Comparison of ENCODE assay signal across 28 cellular contexts in the genomic region with DNA sequence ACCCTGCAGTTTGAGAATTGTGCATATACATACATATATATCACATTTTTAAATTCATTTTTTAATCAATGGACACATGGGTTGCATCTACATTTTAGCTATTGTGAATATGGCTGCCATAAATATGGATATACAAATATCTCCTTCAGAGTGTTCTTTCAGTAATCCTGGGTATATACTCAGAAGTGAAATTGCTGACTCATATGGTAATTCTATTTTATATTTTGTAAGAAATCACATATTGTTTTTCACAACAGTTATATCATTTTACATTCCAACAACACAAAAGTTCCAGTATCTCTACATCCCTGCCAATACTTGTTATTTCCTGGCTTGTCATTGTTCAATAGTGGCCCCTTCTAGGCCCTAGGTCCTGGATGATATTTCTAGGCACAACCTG. TPM values are rescaled to one million over a fixed set of nuclear protein-coding genes. Genes with fewer than 3 reads are reported as not detected.
A peak's percentile ranks its signal among the peaks of the same experiment; 100 is the strongest.
DNase-seq lines count a peak whose midpoint lies in the region; ATAC-seq, FAIRE-seq and TF ChIP-seq lines count a peak whose summit lies in the region.
"Had no signal": no experiment of that assay in that cellular context is flagged by ENCODE, and none has a peak within 500 bp of the region (broad histone marks: within the 10 kb centered on the region; RNA-seq: fewer than 3 reads in every experiment).

No MANE protein-coding gene starts in this region.

- no peak overlapping the region for H3K27ac ChIP-seq in HepG2 (ENCODE audit: extremely low read length, insufficient read depth, low read length)
- H3K27ac ChIP-seq in right lobe of liver: no peak overlapping the region
- H3K27ac ChIP-seq in IMR-90 (ENCODE audit: insufficient read depth, low read length): no peak overlapping the region
- H3K27ac ChIP-seq in K562 (ENCODE audit: extremely low read depth, low read depth, low read length): no peak overlapping the region
- H3K27ac ChIP-seq: 22Rv1; BLaER1 treated with 17β-estradiol and CSF1 and Interleukin-3, amounts not matched to agents 10 nM and 100 nM had no signal

- FAIRE-seq in HepG2 (lab: Jason Lieb, UNC) (no peak), K562 (lab: Jason Lieb, UNC) (no peak)
- FAIRE-seq: A204.1, GM12892, GM19239, H54 had no signal

- CTCF ChIA-PET in HepG2 (lab: Yijun Ruan, JAX; ENCODE audit: low intra/inter-chr PET ratio, low total read pairs): no interaction called here
- CTCF ChIA-PET in IMR-90 (lab: Yijun Ruan, JAX): no interaction called here
- CTCF ChIA-PET in K562 (lab: Yijun Ruan, JAX; ENCODE audit: low intra/inter-chr PET ratio): no interaction called here

- DNase-seq in HepG2 (ENCODE audit: low spot score) (no peak), right lobe of liver (no peak), IMR-90 (no peak), K562 (ENCODE audit: extremely low read depth in 1 of 4, low spot score in 3 of 4) (no peak), anterior cingulate cortex (lab: John Stamatoyannopoulos, UW) (no peak), SKM-1 treated with dmso at 0.1 percent for 144 hours (lab: John Stamatoyannopoulos, UW; ENCODE audit: unreplicated experiment) (no peak), retina (no peak)
- DNase-seq: ACHN; AML-193; BE2C; Calu3; CD4-positive, alpha-beta memory T cell; COR-L47; DMS53; DMS79 treated with DMSO at 0.1 percent for 48 hours; GF-D8; GOT3; HFFc6 had no signal

- H2AFZ ChIP-seq in HepG2 (ENCODE audit: low read length) (no peak overlapping the region), IMR-90 (replicated peaks; ENCODE audit: low read length, poor library complexity) (no peak overlapping the region), K562 (ENCODE audit: low read depth, low read length) (0 out of 2 replicates have a peak overlapping the region, but pooled peaks have one; percentile 59)

- no peak overlapping the region for H3K56ac ChIP-seq in IMR-90 (ENCODE audit: extremely low read depth, insufficient read depth, low read length)

- POLR2A ChIA-PET in HepG2 (lab: Yijun Ruan, JAX): no interaction called here
- POLR2A ChIA-PET in IMR-90 (lab: Charles Lee; ENCODE audit: unreplicated experiment): no interaction called here
- POLR2A ChIA-PET in K562 (lab: Yijun Ruan, JAX): interaction anchor here (0.6 kb wide), 1 partner anchor 465 kb away, joined by 3 read pairs; no protein-coding TSS in a partner anchor

- H4K20me1 ChIP-seq in HepG2 (ENCODE audit: insufficient read depth, low read length) (no peaks in the 10 kb centered on the region), IMR-90 (ENCODE audit: insufficient read depth, low read length) (no peaks in the 10 kb centered on the region), K562 (replicated peaks; ENCODE audit: control insufficient read depth, insufficient read depth, low read length) (no peaks in the 10 kb centered on the region)
- H4K20me1 ChIP-seq: BLaER1 treated with 17β-estradiol and CSF1 and Interleukin-3, amounts not matched to agents 10 nM and 100 nM had no signal

- H3K4me2 ChIP-seq in HepG2 (ENCODE audit: low read depth, low read length) (no peak overlapping the region), IMR-90 (ENCODE audit: low read depth, low read length) (no peak overlapping the region), K562 (ENCODE audit: insufficient read depth, low read length) (no peak overlapping the region)
- H3K4me2 ChIP-seq: BLaER1 treated with 17β-estradiol and CSF1 and Interleukin-3, amounts not matched to agents 10 nM and 100 nM had no signal

- no peak overlapping the region for H3K4me3 ChIP-seq in HepG2 (replicated peaks in 1 of 3; ENCODE audit: insufficient read depth in 1 of 3, low read depth in 2 of 3, low read length in 3 of 3)
- H3K4me3 ChIP-seq in right lobe of liver: no peak overlapping the region
- no peak overlapping the region for H3K4me3 ChIP-seq in IMR-90 (ENCODE audit: insufficient read depth, low read depth, low read length)
- H3K4me3 ChIP-seq in K562: no peak overlapping the region
- H3K4me3 ChIP-seq: BLaER1 treated with 17β-estradiol and CSF1 and Interleukin-3, amounts not matched to agents 10 nM and 100 nM; HAP-1 had no signal

- H3K4ac ChIP-seq in IMR-90 (ENCODE audit: low read depth, low read length): no peak overlapping the region

- no peak overlapping the region for H4K8ac ChIP-seq in IMR-90 (ENCODE audit: low read depth in 2 of 2, low read length in 2 of 2)

- intact Hi-C loops in HepG2 (cut with micrococcal nuclease; ENCODE audit: unreplicated experiment) (no loop called here), right lobe of liver (cut with DNase I) (no loop called here), IMR-90 (cut with micrococcal nuclease) (no loop called here), K562 (cut with micrococcal nuclease) (no loop called here)

- no peak overlapping the region for H2BK15ac ChIP-seq in IMR-90 (ENCODE audit: low read depth, low read length)

- H3K9me1 ChIP-seq in IMR-90 (ENCODE audit: insufficient read depth, low read length) (no peaks in the 10 kb centered on the region; the same call in 1 of the 2 replicates), K562 (ENCODE audit: control insufficient read depth, insufficient read depth, low read length) (no peaks in the 10 kb centered on the region)

- H3K79me1 ChIP-seq in IMR-90 (ENCODE audit: low read depth in 1 of 2, low read length in 2 of 2): no peaks in the 10 kb centered on the region

- no peak overlapping the region for H4K5ac ChIP-seq in IMR-90 (ENCODE audit: low read depth, low read length)

- H2BK5ac ChIP-seq in IMR-90 (ENCODE audit: low read depth, low read length, poor library complexity, severe bottlenecking): no peak overlapping the region

- no peak overlapping the region for H3K9ac ChIP-seq in HepG2 (ENCODE audit: insufficient read depth, low read depth, low read length)
- H3K9ac ChIP-seq in IMR-90 (ENCODE audit: low read depth, low read length): no peak overlapping the region
- H3K9ac ChIP-seq in K562 (ENCODE audit: insufficient read depth in 1 of 2, low read depth in 2 of 2, low read length in 2 of 2): no peak overlapping the region
- H3K9ac ChIP-seq: BLaER1 treated with 17β-estradiol and CSF1 and Interleukin-3, amounts not matched to agents 10 nM and 100 nM had no signal

- in situ Hi-C loops in HepG2 (cut with HindIII; ENCODE audit: extremely low pct_ligation_motif_present, low pct_unique_long_range_greater_than_20kb): no loop called here
- in situ Hi-C loops in IMR-90 (cut with MboI; ENCODE audit: low sequenced_read_pairs): no loop called here
- in situ Hi-C loops in K562 (cut with MboI): no loop called here

- TF ChIP-seq CTCF in HepG2 (CRISPR knock-in tag; IDR thresholded peaks at IDR 0.05): no peak
- TF ChIP-seq CTCF in right lobe of liver (IDR thresholded peaks at IDR 0.05): no peak
- TF ChIP-seq CTCF in IMR-90 (conservative IDR thresholded peaks at IDR 0.05; ENCODE audit: low read depth, low read length): no peak
- TF ChIP-seq CTCF in K562 (IDR thresholded peaks at IDR 0.05 in 2 of 3, conservative IDR thresholded peaks at IDR 0.05 in 1 of 3; ENCODE audit: insufficient read depth in 2 of 3, low read depth in 1 of 3, low read length in 3 of 3): no peak

- H3K9me3 ChIP-seq in HepG2 (ENCODE audit: low read length): no peaks in the 10 kb centered on the region
- H3K9me3 ChIP-seq in right lobe of liver: no peaks in the 10 kb centered on the region
- H3K9me3 ChIP-seq in IMR-90 (ENCODE audit: control insufficient read depth, insufficient read depth, low read length): no peaks in the 10 kb centered on the region
- no peaks in the 10 kb centered on the region for H3K9me3 ChIP-seq in K562 (replicated peaks; ENCODE audit: control insufficient read depth, insufficient read depth, low read depth, low read length)
- H3K9me3 ChIP-seq: BE2C, HAP-1 had no signal

- no peak overlapping the region for H4K91ac ChIP-seq in IMR-90 (ENCODE audit: insufficient read depth, low read depth, low read length)

- BruUV-seq in HepG2 (replicated peaks; lab: Mats Ljungman, UMichigan) (no TSS peak), IMR-90 (replicated peaks; lab: Mats Ljungman, UMichigan) (no TSS peak), K562 (replicated peaks; lab: Mats Ljungman, UMichigan) (no TSS peak)

- TF ChIP-seq EP300 in HepG2 (IDR thresholded peaks at IDR 0.05; ENCODE audit: low read depth in 2 of 2, low read length in 2 of 2): no peak
- TF ChIP-seq EP300 in HepG2 (CRISPR knock-in tag; IDR thresholded peaks at IDR 0.05; ENCODE audit: borderline replicate concordance): no peak
- TF ChIP-seq EP300 in K562 (IDR thresholded peaks at IDR 0.05; ENCODE audit: low read length): no peak

- no peak for ATAC-seq in HepG2
- ATAC-seq in right lobe of liver: no peak
- no peak for ATAC-seq in IMR-90 (ENCODE audit: low read depth)
- ATAC-seq in K562: no peak

- TF ChIP-seq POLR2A in HepG2 (IDR thresholded peaks at IDR 0.05; ENCODE audit: insufficient read depth in 1 of 2, low read depth in 2 of 2, low read length in 2 of 2): no peak
- no peak for TF ChIP-seq POLR2A in right lobe of liver (IDR thresholded peaks at IDR 0.05)
- no peak for TF ChIP-seq POLR2A in IMR-90 (IDR thresholded peaks at IDR 0.05; ENCODE audit: low read depth, low read length)
- no peak for TF ChIP-seq POLR2A in K562 (conservative IDR thresholded peaks at IDR 0.05)

- H3K18ac ChIP-seq in IMR-90 (ENCODE audit: low read depth, low read length): no peak overlapping the region

- no peaks in the 10 kb centered on the region for H3K36me3 ChIP-seq in HepG2 (replicated peaks in 1 of 2; ENCODE audit: control insufficient read depth in 1 of 2, insufficient read depth in 2 of 2, low read length in 2 of 2)
- H3K36me3 ChIP-seq in right lobe of liver: no peaks in the 10 kb centered on the region
- H3K36me3 ChIP-seq in IMR-90 (ENCODE audit: control insufficient read depth, insufficient read depth, low read length): no peaks in the 10 kb centered on the region
- no peaks in the 10 kb centered on the region for H3K36me3 ChIP-seq in K562 (ENCODE audit: control insufficient read depth, insufficient read depth, low read length)
- H3K36me3 ChIP-seq: BE2C; BLaER1 treated with 17β-estradiol and CSF1 and Interleukin-3, amounts not matched to agents 10 nM and 100 nM; HAP-1 had no signal

- H2BK20ac ChIP-seq in IMR-90 (ENCODE audit: low read depth, low read length): no peak overlapping the region

- H3K14ac ChIP-seq in IMR-90 (replicated peaks; ENCODE audit: low read depth, low read length): no peak overlapping the region

- H3K27me3 ChIP-seq in HepG2 (ENCODE audit: control insufficient read depth in 1 of 2, insufficient read depth in 2 of 2, low read length in 2 of 2) (no peaks in the 10 kb centered on the region), right lobe of liver (no peaks in the 10 kb centered on the region), IMR-90 (ENCODE audit: control insufficient read depth, insufficient read depth, low read length) (no peaks in the 10 kb centered on the region), K562 (ENCODE audit: control insufficient read depth in 2 of 2, insufficient read depth in 2 of 2, low read length in 2 of 2) (no peaks in the 10 kb centered on the region)
- H3K27me3 ChIP-seq: BE2C; BLaER1 treated with 17β-estradiol and CSF1 and Interleukin-3, amounts not matched to agents 10 nM and 100 nM had no signal

- no peaks in the 10 kb centered on the region for H3K4me1 ChIP-seq in HepG2 (ENCODE audit: insufficient read depth, low read length)
- H3K4me1 ChIP-seq in right lobe of liver: no peaks in the 10 kb centered on the region
- no peaks in the 10 kb centered on the region for H3K4me1 ChIP-seq in IMR-90 (ENCODE audit: control insufficient read depth, insufficient read depth, low read length)
- H3K4me1 ChIP-seq in K562 (replicated peaks in 1 of 2; ENCODE audit: control insufficient read depth in 2 of 2, insufficient read depth in 2 of 2, low read length in 2 of 2): no peaks in the 10 kb centered on the region; a peak in 2 of 5 replicates
- H3K4me1 ChIP-seq: BE2C; BLaER1 treated with 17β-estradiol and CSF1 and Interleukin-3, amounts not matched to agents 10 nM and 100 nM; HAP-1 had no signal

- no peaks in the 10 kb centered on the region for H3K79me2 ChIP-seq in HepG2 (ENCODE audit: insufficient read depth, low read length)
- H3K79me2 ChIP-seq in K562 (ENCODE audit: control insufficient read depth, insufficient read depth, low read length): no peaks in the 10 kb centered on the region

- no peak overlapping the region for H2BK120ac ChIP-seq in IMR-90 (ENCODE audit: low read depth, low read length)

- dilution Hi-C loops in IMR-90 (cut with HindIII; ENCODE audit: low sequenced_read_pairs, unreplicated experiment): no loop called here

- no peak for TF ChIP-seq RAD21 in HepG2 (CRISPR knock-in tag; IDR thresholded peaks at IDR 0.05)
- no peak for TF ChIP-seq RAD21 in IMR-90 (IDR thresholded peaks at IDR 0.05; ENCODE audit: low read length)
- no peak for TF ChIP-seq RAD21 in K562 (CRISPR knock-in tag; conservative IDR thresholded peaks at IDR 0.05 in 1 of 2, IDR thresholded peaks at IDR 0.05 in 1 of 2)

- H3K23ac ChIP-seq in IMR-90 (ENCODE audit: low read depth, low read length): no peak overlapping the region

- H2AK5ac ChIP-seq in IMR-90 (ENCODE audit: low read depth, low read length): no peak overlapping the region

- no peak overlapping the region for H2AK9ac ChIP-seq in IMR-90 (replicated peaks; ENCODE audit: low read depth, low read length, poor library complexity)

RNA-seq across cellular contexts. Expression of a gene that starts 20.6 kb away (rescaled TPM):
- total RNA-seq in HepG2 (2016; rRNA removed; fragmentation: Illumina TruSeq; extraction: Trizol): not detected in 2 replicates
- total RNA-seq in HepG2 (2016; cell fraction: cytosol; rRNA removed; fragmentation: Illumina TruSeq; extraction: Trizol; ENCODE audit: low read depth): not detected in 2 replicates
- not detected in 2 replicates for total RNA-seq in HepG2 (2016; cell fraction: insoluble cytoplasmic fraction; rRNA removed; fragmentation: Illumina TruSeq; extraction: Trizol)
- not detected in 2 replicates for total RNA-seq in HepG2 (2016; cell fraction: membrane; rRNA removed; fragmentation: Illumina TruSeq; extraction: Trizol)
- not detected in 2 replicates for total RNA-seq in HepG2 (2016; cell fraction: nucleus; rRNA removed; fragmentation: Illumina TruSeq; extraction: Trizol)
- not detected in 2 replicates for polyA plus RNA-seq in HepG2 (2011; rRNA removed)
- polyA plus RNA-seq in HepG2 (2011; cell fraction: cytosol; rRNA removed): not detected in 2 replicates
- not detected in 2 replicates for polyA plus RNA-seq in HepG2 (2011; cell fraction: nucleus; rRNA removed)
- polyA plus RNA-seq in HepG2 (2012): 0.17 TPM in 1 of 2 replicates, not detected in the other
- not detected in 2 replicates for polyA plus RNA-seq in HepG2 (2016; cell fraction: cytosol; fragmentation: Illumina TruSeq; extraction: Trizol; ENCODE audit: low read depth)
- not detected in 2 replicates for polyA plus RNA-seq in HepG2 (2016; cell fraction: insoluble cytoplasmic fraction; fragmentation: Illumina TruSeq; extraction: Trizol; ENCODE audit: low read depth)
- not detected in 2 replicates for polyA plus RNA-seq in HepG2 (2016; cell fraction: membrane; fragmentation: Illumina TruSeq; extraction: Trizol; ENCODE audit: low read depth)
- not detected in 2 replicates for polyA plus RNA-seq in HepG2 (2016; cell fraction: nucleus; fragmentation: Illumina TruSeq; extraction: Trizol; ENCODE audit: insufficient read depth, low read depth)
- not detected in 2 replicates for polyA minus RNA-seq in HepG2 (2011; rRNA and poly(A)+ RNA removed; ENCODE audit: low replicate concordance)
- polyA minus RNA-seq in HepG2 (2011; cell fraction: cytosol; rRNA and poly(A)+ RNA removed): not detected in 2 replicates
- not detected in 2 replicates for polyA minus RNA-seq in HepG2 (2011; cell fraction: nucleus; rRNA and poly(A)+ RNA removed)
- not detected for total RNA-seq in right lobe of liver
- total RNA-seq in IMR-90 (2012; rRNA removed): not detected in 2 replicates
- not detected in 2 replicates for polyA plus RNA-seq in IMR-90 (2012; rRNA removed)
- polyA plus RNA-seq in IMR-90 (2012; cell fraction: cytosol; rRNA removed): not detected in 2 replicates
- not detected in 2 replicates for polyA plus RNA-seq in IMR-90 (2012; cell fraction: nucleus; rRNA removed; ENCODE audit: low replicate concordance)
- not detected in 2 replicates for total RNA-seq in K562 (2011; cell fraction: chromatin; rRNA removed; ENCODE audit: low replicate concordance)
- not detected in 2 replicates for total RNA-seq in K562 (2011; cell fraction: nucleolus; rRNA removed)
- total RNA-seq in K562 (2011; cell fraction: nucleoplasm; rRNA removed): not detected in 2 replicates
- total RNA-seq in K562 (2014; rRNA removed): 0.14 TPM in 1 of 2 replicates, not detected in the other
- not detected in 2 replicates for total RNA-seq in K562 (2014; rRNA removed; fragmentation: Illumina TruSeq; extraction: Trizol)
- total RNA-seq in K562 (2015; rRNA removed; fragmentation: Illumina TruSeq; extraction: Trizol): not detected in 2 replicates
- not detected in 2 replicates for total RNA-seq in K562 (2021)
- not detected in 2 replicates for polyA plus RNA-seq in K562 (2011; rRNA removed)
- not detected in 2 replicates for polyA plus RNA-seq in K562 (2011; cell fraction: cytosol; rRNA removed)
- not detected in 2 replicates for polyA plus RNA-seq in K562 (2011; cell fraction: nucleus; rRNA removed)
- 0.20 TPM in 1 of 2 replicates, not detected in the other for polyA plus RNA-seq in K562 (2012)
- polyA plus RNA-seq in K562 (2014; fragmentation: Illumina TruSeq; extraction: Trizol): not detected in 2 replicates
- under 1 TPM; 0.10 to 0.24 TPM for polyA plus RNA-seq in K562 (2014; fragmentation: Nextera tagmentation; extraction: Ambion mirVana)
- not detected in 2 replicates for polyA plus RNA-seq in K562 (2014; rRNA removed)
- not detected in 2 replicates for polyA minus RNA-seq in K562 (2011; rRNA and poly(A)+ RNA removed)
- polyA minus RNA-seq in K562 (2011; cell fraction: cytosol; rRNA and poly(A)+ RNA removed): not detected in 2 replicates
- polyA minus RNA-seq in K562 (2011; cell fraction: nucleus; rRNA and poly(A)+ RNA removed): not detected in 2 replicates
- total RNA-seq: Calu3; CD4-positive, alpha-beta memory T cell; Daoy; G401; HFFc6 had no signal
- polyA plus RNA-seq: CD14-positive monocyte; CD4-positive, alpha-beta memory T cell had no signal

RNA-seq across cellular contexts. Expression of a gene that starts 27.7 kb away (rescaled TPM):
- 0.11 TPM in 1 of 2 replicates, not detected in the other for total RNA-seq in HepG2 (2016; rRNA removed; fragmentation: Illumina TruSeq; extraction: Trizol)
- total RNA-seq in HepG2 (2016; cell fraction: cytosol; rRNA removed; fragmentation: Illumina TruSeq; extraction: Trizol; ENCODE audit: low read depth): not detected in 2 replicates
- 0.10 TPM in 1 of 2 replicates, not detected in the other for total RNA-seq in HepG2 (2016; cell fraction: insoluble cytoplasmic fraction; rRNA removed; fragmentation: Illumina TruSeq; extraction: Trizol)
- total RNA-seq in HepG2 (2016; cell fraction: membrane; rRNA removed; fragmentation: Illumina TruSeq; extraction: Trizol): not detected in 2 replicates
- total RNA-seq in HepG2 (2016; cell fraction: nucleus; rRNA removed; fragmentation: Illumina TruSeq; extraction: Trizol): not detected in 2 replicates
- 0.07 TPM in 1 of 2 replicates, not detected in the other for polyA plus RNA-seq in HepG2 (2011; rRNA removed)
- polyA plus RNA-seq in HepG2 (2011; cell fraction: cytosol; rRNA removed): not detected in 2 replicates
- polyA plus RNA-seq in HepG2 (2011; cell fraction: nucleus; rRNA removed): not detected in 2 replicates
- 0.20 TPM in 1 of 2 replicates, not detected in the other for polyA plus RNA-seq in HepG2 (2012)
- polyA plus RNA-seq in HepG2 (2016; cell fraction: cytosol; fragmentation: Illumina TruSeq; extraction: Trizol; ENCODE audit: low read depth): not detected in 2 replicates
- polyA plus RNA-seq in HepG2 (2016; cell fraction: insoluble cytoplasmic fraction; fragmentation: Illumina TruSeq; extraction: Trizol; ENCODE audit: low read depth): not detected in 2 replicates
- polyA plus RNA-seq in HepG2 (2016; cell fraction: membrane; fragmentation: Illumina TruSeq; extraction: Trizol; ENCODE audit: low read depth): not detected in 2 replicates
- polyA plus RNA-seq in HepG2 (2016; cell fraction: nucleus; fragmentation: Illumina TruSeq; extraction: Trizol; ENCODE audit: insufficient read depth, low read depth): not detected in 2 replicates
- polyA minus RNA-seq in HepG2 (2011; rRNA and poly(A)+ RNA removed; ENCODE audit: low replicate concordance): not detected in 2 replicates
- polyA minus RNA-seq in HepG2 (2011; cell fraction: cytosol; rRNA and poly(A)+ RNA removed): not detected in 2 replicates
- not detected in 2 replicates for polyA minus RNA-seq in HepG2 (2011; cell fraction: nucleus; rRNA and poly(A)+ RNA removed)
- not detected for total RNA-seq in right lobe of liver
- total RNA-seq in IMR-90 (2012; rRNA removed): not detected in 2 replicates
- polyA plus RNA-seq in IMR-90 (2012; rRNA removed): not detected in 2 replicates
- not detected in 2 replicates for polyA plus RNA-seq in IMR-90 (2012; cell fraction: cytosol; rRNA removed)
- not detected in 2 replicates for polyA plus RNA-seq in IMR-90 (2012; cell fraction: nucleus; rRNA removed; ENCODE audit: low replicate concordance)
- total RNA-seq in K562 (2011; cell fraction: chromatin; rRNA removed; ENCODE audit: low replicate concordance): 0.81 and 0.99 TPM in 2 replicates
- total RNA-seq in K562 (2011; cell fraction: nucleolus; rRNA removed): 1.0 and 1.2 TPM in 2 replicates
- total RNA-seq in K562 (2011; cell fraction: nucleoplasm; rRNA removed): 1.1 and 2.4 TPM in 2 replicates
- total RNA-seq in K562 (2014; rRNA removed): 1.5 and 1.8 TPM in 2 replicates
- 1.5 and 1.9 TPM in 2 replicates for total RNA-seq in K562 (2014; rRNA removed; fragmentation: Illumina TruSeq; extraction: Trizol)
- total RNA-seq in K562 (2015; rRNA removed; fragmentation: Illumina TruSeq; extraction: Trizol): 1.3 and 1.8 TPM in 2 replicates
- total RNA-seq in K562 (2021): 2.2 and 2.9 TPM in 2 replicates
- polyA plus RNA-seq in K562 (2011; rRNA removed): 1.3 and 4.6 TPM in 2 replicates
- 1.3 and 3.0 TPM in 2 replicates for polyA plus RNA-seq in K562 (2011; cell fraction: cytosol; rRNA removed)
- polyA plus RNA-seq in K562 (2011; cell fraction: nucleus; rRNA removed): 0.45 and 1.7 TPM in 2 replicates
- polyA plus RNA-seq in K562 (2012): 3.4 and 5.4 TPM in 2 replicates
- 2.2 and 2.4 TPM in 2 replicates for polyA plus RNA-seq in K562 (2014; fragmentation: Illumina TruSeq; extraction: Trizol)
- 1 to 10 TPM in 1 of 2 experiments, under 1 TPM in 1; 0.49 to 1.7 TPM for polyA plus RNA-seq in K562 (2014; fragmentation: Nextera tagmentation; extraction: Ambion mirVana)
- polyA plus RNA-seq in K562 (2014; rRNA removed): 2.1 and 2.5 TPM in 2 replicates
- polyA minus RNA-seq in K562 (2011; rRNA and poly(A)+ RNA removed): 0.99 and 3.0 TPM in 2 replicates
- polyA minus RNA-seq in K562 (2011; cell fraction: cytosol; rRNA and poly(A)+ RNA removed): 1.0 TPM in 1 of 2 replicates, not detected in the other
- polyA minus RNA-seq in K562 (2011; cell fraction: nucleus; rRNA and poly(A)+ RNA removed): 0.40 and 0.44 TPM in 2 replicates
- total RNA-seq: Calu3; CD4-positive, alpha-beta memory T cell; Daoy; G401; HFFc6 had no signal
- polyA plus RNA-seq: CD14-positive monocyte; CD4-positive, alpha-beta memory T cell had no signal

RNA-seq across cellular contexts. Expression of a gene that starts 29.6 kb away (rescaled TPM):
- total RNA-seq in HepG2 (2016; rRNA removed; fragmentation: Illumina TruSeq; extraction: Trizol) (22.0 and 29.0 TPM in 2 replicates), right lobe of liver (10 to 100 TPM; 13.8 to 26.9 (median 16.7) TPM), IMR-90 (2012; rRNA removed) (22.5 and 23.7 TPM in 2 replicates), K562 (2014; rRNA removed) (47.0 and 48.8 TPM in 2 replicates), K562 (2014; rRNA removed; fragmentation: Illumina TruSeq; extraction: Trizol) (22.4 and 27.7 TPM in 2 replicates), K562 (2015; rRNA removed; fragmentation: Illumina TruSeq; extraction: Trizol) (27.6 and 29.1 TPM in 2 replicates), K562 (2021) (47.7 and 51.5 TPM in 2 replicates)
- total RNA-seq in HepG2 (2016; cell fraction: cytosol; rRNA removed; fragmentation: Illumina TruSeq; extraction: Trizol; ENCODE audit: low read depth): 13.4 and 21.7 TPM in 2 replicates
- 20.4 and 27.4 TPM in 2 replicates for total RNA-seq in HepG2 (2016; cell fraction: insoluble cytoplasmic fraction; rRNA removed; fragmentation: Illumina TruSeq; extraction: Trizol)
- total RNA-seq in HepG2 (2016; cell fraction: membrane; rRNA removed; fragmentation: Illumina TruSeq; extraction: Trizol): 28.1 and 36.4 TPM in 2 replicates
- 14.2 and 19.6 TPM in 2 replicates for total RNA-seq in HepG2 (2016; cell fraction: nucleus; rRNA removed; fragmentation: Illumina TruSeq; extraction: Trizol)
- polyA plus RNA-seq in HepG2 (2011; rRNA removed) (20.4 and 23.8 TPM in 2 replicates), IMR-90 (2012; rRNA removed) (46.5 and 51.4 TPM in 2 replicates), K562 (2011; rRNA removed) (50.8 and 61.5 TPM in 2 replicates), K562 (2014; fragmentation: Illumina TruSeq; extraction: Trizol) (44.3 and 48.8 TPM in 2 replicates), K562 (2014; fragmentation: Nextera tagmentation; extraction: Ambion mirVana) (10 to 100 TPM; 33.7 to 44.1 TPM), K562 (2014; rRNA removed) (52.2 and 52.9 TPM in 2 replicates)
- 20.3 and 22.5 TPM in 2 replicates for polyA plus RNA-seq in HepG2 (2011; cell fraction: cytosol; rRNA removed)
- polyA plus RNA-seq in HepG2 (2011; cell fraction: nucleus; rRNA removed): 38.1 and 38.2 TPM in 2 replicates
- polyA plus RNA-seq in HepG2 (2012): 16.4 and 17.4 TPM in 2 replicates
- polyA plus RNA-seq in HepG2 (2016; cell fraction: cytosol; fragmentation: Illumina TruSeq; extraction: Trizol; ENCODE audit: low read depth): 20.1 and 29.1 TPM in 2 replicates
- 32.3 and 36.8 TPM in 2 replicates for polyA plus RNA-seq in HepG2 (2016; cell fraction: insoluble cytoplasmic fraction; fragmentation: Illumina TruSeq; extraction: Trizol; ENCODE audit: low read depth)
- 23.6 and 37.1 TPM in 2 replicates for polyA plus RNA-seq in HepG2 (2016; cell fraction: membrane; fragmentation: Illumina TruSeq; extraction: Trizol; ENCODE audit: low read depth)
- polyA plus RNA-seq in HepG2 (2016; cell fraction: nucleus; fragmentation: Illumina TruSeq; extraction: Trizol; ENCODE audit: insufficient read depth, low read depth): 30.4 and 33.6 TPM in 2 replicates
- polyA minus RNA-seq in HepG2 (2011; rRNA and poly(A)+ RNA removed; ENCODE audit: low replicate concordance): 18.8 and 29.4 TPM in 2 replicates
- polyA minus RNA-seq in HepG2 (2011; cell fraction: cytosol; rRNA and poly(A)+ RNA removed): 5.5 and 6.6 TPM in 2 replicates
- polyA minus RNA-seq in HepG2 (2011; cell fraction: nucleus; rRNA and poly(A)+ RNA removed): 18.6 and 19.8 TPM in 2 replicates
- 24.4 and 37.3 TPM in 2 replicates for polyA plus RNA-seq in IMR-90 (2012; cell fraction: cytosol; rRNA removed)
- 40.1 and 107 TPM in 2 replicates for polyA plus RNA-seq in IMR-90 (2012; cell fraction: nucleus; rRNA removed; ENCODE audit: low replicate concordance)
- 49.7 and 65.0 TPM in 2 replicates for total RNA-seq in K562 (2011; cell fraction: chromatin; rRNA removed; ENCODE audit: low replicate concordance)
- 36.7 and 39.9 TPM in 2 replicates for total RNA-seq in K562 (2011; cell fraction: nucleolus; rRNA removed)
- 38.2 and 44.3 TPM in 2 replicates for total RNA-seq in K562 (2011; cell fraction: nucleoplasm; rRNA removed)
- polyA plus RNA-seq in K562 (2011; cell fraction: cytosol; rRNA removed): 44.4 and 46.6 TPM in 2 replicates
- 76.3 and 80.6 TPM in 2 replicates for polyA plus RNA-seq in K562 (2011; cell fraction: nucleus; rRNA removed)
- 42.9 and 43.6 TPM in 2 replicates for polyA plus RNA-seq in K562 (2012)
- polyA minus RNA-seq in K562 (2011; rRNA and poly(A)+ RNA removed): 22.3 and 26.6 TPM in 2 replicates
- 19.7 and 22.8 TPM in 2 replicates for polyA minus RNA-seq in K562 (2011; cell fraction: cytosol; rRNA and poly(A)+ RNA removed)
- 22.7 and 23.0 TPM in 2 replicates for polyA minus RNA-seq in K562 (2011; cell fraction: nucleus; rRNA and poly(A)+ RNA removed)
